In the genomic region with DNA sequence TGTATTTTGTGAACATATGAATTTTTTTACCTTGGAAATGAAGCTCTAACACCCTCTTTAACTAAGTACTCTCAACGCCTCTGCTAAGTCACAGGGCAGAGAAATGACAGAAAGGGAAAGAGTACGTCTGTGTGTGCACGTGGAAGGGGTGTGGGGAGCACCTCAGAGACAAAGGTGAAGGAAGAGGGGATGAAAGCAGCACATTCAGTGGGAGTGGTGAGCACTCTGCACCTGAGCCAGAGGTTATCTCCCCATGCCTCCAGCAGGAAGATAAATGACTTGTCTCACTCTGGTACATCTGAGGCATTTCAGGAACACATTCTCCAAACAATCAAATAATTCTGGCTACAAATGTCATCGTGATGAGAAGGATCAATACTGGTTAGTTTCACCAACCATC, we compare ENCODE assay signal across 11 cellular contexts. TPM values are rescaled to one million over a fixed set of nuclear protein-coding genes. Genes with fewer than 3 reads are reported as not detected.
A peak's percentile ranks its signal among the peaks of the same experiment; 100 is the strongest.
DNase-seq lines count a peak whose midpoint lies in the region; ATAC-seq and TF ChIP-seq lines count a peak whose summit lies in the region.
"Had no signal": no experiment of that assay in that cellular context is flagged by ENCODE, and none has a peak within 500 bp of the region (broad histone marks: within the 10 kb centered on the region; RNA-seq: fewer than 3 reads in every experiment).

No MANE protein-coding gene starts in this region.

- H3K27ac Mint-ChIP-seq in naive thymus-derived CD8-positive, alpha-beta T cell = peak overlapping the region; percentile 91 to 99 (median 97)

- peaks cover 0 to 53% (median 3%) of the 10 kb centered on the region in 3 donors for H3K36me3 Mint-ChIP-seq in naive thymus-derived CD8-positive, alpha-beta T cell

- no peaks in the 10 kb centered on the region for H3K9me3 Mint-ChIP-seq in naive thymus-derived CD8-positive, alpha-beta T cell

- no peaks in the 10 kb centered on the region for H3K9me3 ChIP-seq in BLaER1 treated with 17β-estradiol and CSF1 and Interleukin-3, amounts not matched to agents 10 nM and 100 nM (replicated peaks in 1 of 11)
- H3K9me3 ChIP-seq in Loucy (ENCODE audit: insufficient read depth, low read depth, low read length) = no peaks in the 10 kb centered on the region
- no peaks in the 10 kb centered on the region for H3K9me3 ChIP-seq in adrenal gland (replicated peaks in 1 of 3)
- H3K9me3 ChIP-seq in MG63 = no peaks in the 10 kb centered on the region
- no peaks in the 10 kb centered on the region for H3K9me3 ChIP-seq in gastroesophageal sphincter
- H3K9me3 ChIP-seq: heart left ventricle had no signal

- H3K27ac ChIP-seq in BLaER1 treated with 17β-estradiol and CSF1 and Interleukin-3, amounts not matched to agents 10 nM and 100 nM = no peak overlapping the region
- peak overlapping the region in 3 of 5 donors; percentile 33 to 53 (median 42) for H3K27ac ChIP-seq in adrenal gland
- peak overlapping the region in 1 of 4 donors; percentile 18 for H3K27ac ChIP-seq in gastroesophageal sphincter

- DNase-seq in adrenal gland (no peak), NK-92 (lab: John Stamatoyannopoulos, UW; ENCODE audit: unreplicated experiment) (no peak), MG63 (no peak)
- peak in 2 of 10 donors; percentile 10 to 23 for DNase-seq in naive thymus-derived CD8-positive, alpha-beta T cell
- DNase-seq: activated CD8-positive, alpha-beta memory T cell treated with anti-CD3 and anti-CD28 coated beads, Interleukin-2, amount 50 U/mL, for 4 hours; heart left ventricle; stimulated activated naive CD4-positive, alpha-beta T cell treated with Interleukin-2 at 50 U/mL for 16 hours had no signal

- ATAC-seq in naive thymus-derived CD8-positive, alpha-beta T cell = peak; percentile 4 to 12
- ATAC-seq in GM19467 (IDR thresholded peaks at IDR 0.05; ENCODE audit: unreplicated experiment) (no peak), gastroesophageal sphincter (no peak)

- H3K4me3 ChIP-seq in BLaER1 treated with 17β-estradiol and CSF1 and Interleukin-3, amounts not matched to agents 10 nM and 100 nM = no peak overlapping the region
- peak overlapping the region; percentile 42 for H3K4me3 ChIP-seq in Loucy (ENCODE audit: low read length, poor library complexity, severe bottlenecking)
- peak overlapping the region in 1 of 4 donors; percentile 31 for H3K4me3 ChIP-seq in adrenal gland
- H3K4me3 ChIP-seq in MG63 = no peak overlapping the region
- H3K4me3 ChIP-seq in gastroesophageal sphincter = no peak overlapping the region

- TF ChIP-seq CTCF in Loucy (conservative IDR thresholded peaks at IDR 0.05; ENCODE audit: low read length) (no peak), adrenal gland (IDR thresholded peaks at IDR 0.05) (no peak), gastroesophageal sphincter (IDR thresholded peaks at IDR 0.05) (no peak)

- POLR2A ChIA-PET in naive thymus-derived CD8-positive, alpha-beta T cell (lab: Charles Lee) = interaction anchor here (1.1 to 2.9 kb wide), 3 partner anchors 10 to 380 kb away, joined by 3 to 7 read pairs (median 5); no protein-coding TSS in a partner anchor

- H3K27me3 ChIP-seq in BLaER1 treated with 17β-estradiol and CSF1 and Interleukin-3, amounts not matched to agents 10 nM and 100 nM = no peaks in the 10 kb centered on the region
- H3K27me3 ChIP-seq in Loucy (ENCODE audit: insufficient read depth, low read length, poor library complexity, severe bottlenecking) = no peaks in the 10 kb centered on the region
- no peaks in the 10 kb centered on the region for H3K27me3 ChIP-seq in adrenal gland
- H3K27me3 ChIP-seq in MG63 = no peaks in the 10 kb centered on the region
- H3K27me3 ChIP-seq in gastroesophageal sphincter = no peaks in the 10 kb centered on the region
- H3K27me3 ChIP-seq: heart left ventricle had no signal

- no peaks in the 10 kb centered on the region for H3K9me2 ChIP-seq in Loucy (replicated peaks; ENCODE audit: low read depth, low read length)

- peak overlapping the region; percentile 38 to 86 (median 74) for H3K4me3 Mint-ChIP-seq in naive thymus-derived CD8-positive, alpha-beta T cell

- H2AFZ ChIP-seq in Loucy (ENCODE audit: low read length) = no peak overlapping the region

- H3K4me2 ChIP-seq in BLaER1 treated with 17β-estradiol and CSF1 and Interleukin-3, amounts not matched to agents 10 nM and 100 nM = peak overlapping the region; percentile 3 to 87 (median 38); a peak in 15 of 22 replicates
- peak overlapping the region; percentile 63 for H3K4me2 ChIP-seq in Loucy (ENCODE audit: low read depth, low read length, poor library complexity, severe bottlenecking)

- H4K20me1 ChIP-seq in BLaER1 treated with 17β-estradiol and CSF1 and Interleukin-3, amounts not matched to agents 10 nM and 100 nM = peaks cover 43 to 99% (median 90%) of the 10 kb centered on the region in 11 experiments; a peak in 21 of 22 replicates
- H4K20me1 ChIP-seq in Loucy (ENCODE audit: insufficient read depth, low read length, poor library complexity, severe bottlenecking) = peaks cover 85% of the 10 kb centered on the region

- H3K79me2 ChIP-seq in Loucy (ENCODE audit: insufficient read depth, low read length) = peaks cover 99% of the 10 kb centered on the region

- peaks cover 36 to 100% (median 50%) of the 10 kb centered on the region in 10 experiments for H3K4me1 ChIP-seq in BLaER1 treated with 17β-estradiol and CSF1 and Interleukin-3, amounts not matched to agents 10 nM and 100 nM
- peaks cover 51% of the 10 kb centered on the region for H3K4me1 ChIP-seq in Loucy (ENCODE audit: insufficient read depth, low read length, poor library complexity, severe bottlenecking)
- peaks cover 41 to 78% of the 10 kb centered on the region in 2 donors for H3K4me1 ChIP-seq in adrenal gland (replicated peaks in 1 of 2)
- H3K4me1 ChIP-seq in gastroesophageal sphincter = peaks cover 9 to 97% (median 24%) of the 10 kb centered on the region in 3 donors

- WGBS in adrenal gland, 4 donors = 31 to 42% (median 38%) methylated on average over 4 of the region's 4 CpGs
- 42 to 45% methylated on average over 4 of the region's 4 CpGs for WGBS in gastroesophageal sphincter (ENCODE audit: low coverage in 1 of 2), 2 donors

- H3F3A ChIP-seq in Loucy (ENCODE audit: low read depth) = 0 out of 2 replicates have a peak, but pooled peaks cover 3% of the 10 kb centered on the region

- intact Hi-C loops in adrenal gland (cut with DNase I) = no loop called here

- peaks cover 63 to 89% (median 78%) of the 10 kb centered on the region in 11 experiments for H3K36me3 ChIP-seq in BLaER1 treated with 17β-estradiol and CSF1 and Interleukin-3, amounts not matched to agents 10 nM and 100 nM
- H3K36me3 ChIP-seq in Loucy (ENCODE audit: insufficient read depth, low read length) = peaks cover 36% of the 10 kb centered on the region
- peaks cover 0 to 10% of the 10 kb centered on the region in 2 donors for H3K36me3 ChIP-seq in adrenal gland (replicated peaks in 1 of 2)
- peaks cover 23% of the 10 kb centered on the region for H3K36me3 ChIP-seq in MG63
- H3K36me3 ChIP-seq in gastroesophageal sphincter = peaks cover 0 to 4% of the 10 kb centered on the region in 2 donors

- H3K9ac ChIP-seq in BLaER1 treated with 17β-estradiol and CSF1 and Interleukin-3, amounts not matched to agents 10 nM and 100 nM = no peak overlapping the region
- H3K9ac ChIP-seq in Loucy (ENCODE audit: low read depth, low read length, poor library complexity, severe bottlenecking) = no peak overlapping the region

- TF ChIP-seq POLR2A in adrenal gland (IDR thresholded peaks at IDR 0.05) = no peak
- TF ChIP-seq POLR2A in gastroesophageal sphincter (IDR thresholded peaks at IDR 0.05) = no peak

- no peaks in the 10 kb centered on the region for H3K27me3 Mint-ChIP-seq in naive thymus-derived CD8-positive, alpha-beta T cell

- peaks cover 34 to 93% (median 69%) of the 10 kb centered on the region in 4 donors for H3K4me1 Mint-ChIP-seq in naive thymus-derived CD8-positive, alpha-beta T cell

- TF ChIP-seq EP300 in gastroesophageal sphincter (IDR thresholded peaks at IDR 0.05) = no peak

RNA-seq across cellular contexts. Expression of gene GNA13, which starts 15.0 kb away (rescaled TPM):
- total RNA-seq in adrenal gland (100 to 1,000 TPM in 1 of 8 donors, 10 to 100 TPM in 7; 38.7 to 102 (median 75.6) TPM), gastroesophageal sphincter (100 to 1,000 TPM in 1 of 4 donors, 10 to 100 TPM in 3; 60.5 to 103 (median 92.5) TPM)
- polyA plus RNA-seq in adrenal gland = 10 to 100 TPM; 12.0 to 42.2 (median 16.9) TPM
- 10 to 100 TPM; 91.4 to 94.6 TPM for total RNA-seq in naive thymus-derived CD8-positive, alpha-beta T cell
- polyA plus RNA-seq in naive thymus-derived CD8-positive, alpha-beta T cell = 10 to 100 TPM; 23.7 to 32.9 (median 27.6) TPM
- total RNA-seq in MG63 (2014; rRNA removed; shearing (Covaris generic); ENCODE audit: low replicate concordance) = 22.7 and 42.2 TPM in 2 replicates

Comparison
In these comparisons a context has a peak if more than half of its experiments do, and no peak if none do; other contexts are left out.
1. H3K27ac ChIP-seq: peak in adrenal gland (3 of 5); none in BLaER1 treated with 17β-estradiol and CSF1 and Interleukin-3, amounts not matched to agents 10 nM and 100 nM (0 of 11).
2. ATAC-seq: peak in naive thymus-derived CD8-positive, alpha-beta T cell (2 of 2); none in GM19467 (single experiment) and gastroesophageal sphincter (single experiment).